Comparison of ENCODE assay signal across 23 cellular contexts in the genomic region with DNA sequence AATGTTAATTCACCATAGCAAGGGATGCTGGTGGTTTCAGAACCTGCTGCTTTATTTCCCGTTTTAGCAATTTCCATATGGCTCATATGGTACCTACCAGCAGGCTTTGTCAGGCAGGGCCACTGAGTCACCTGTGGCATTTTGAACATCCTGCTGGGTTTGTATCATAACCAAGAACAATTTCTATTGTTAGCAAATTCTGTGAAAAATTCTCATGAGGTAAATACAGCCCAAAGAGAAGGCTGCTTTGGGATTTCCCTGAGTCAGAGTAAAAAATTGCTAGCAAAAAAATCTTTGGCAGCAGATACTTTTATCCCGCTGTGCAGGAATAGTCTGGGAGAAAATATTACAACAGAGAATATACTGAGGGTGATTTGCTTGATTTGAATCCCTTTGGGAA. TPM values are rescaled to one million over a fixed set of nuclear protein-coding genes. Genes with fewer than 3 reads are reported as not detected.
DNase-seq lines count a peak whose midpoint lies in the region; ATAC-seq, FAIRE-seq and TF ChIP-seq lines count a peak whose summit lies in the region.
"Had no signal": no experiment of that assay in that cellular context is flagged by ENCODE, and none has a peak within 500 bp of the region (broad histone marks: within the 10 kb centered on the region; RNA-seq: fewer than 3 reads in every experiment).

No MANE protein-coding gene starts in this region.

- no peak for FAIRE-seq in GM12891 (lab: Jason Lieb, UNC)

- peak overlapping the region; percentile 61 for H3K4me2 ChIP-seq in osteoblast (ENCODE audit: insufficient read depth, low read length)

- no peak for TF ChIP-seq CTCF in osteoblast (IDR thresholded peaks at IDR 0.05; ENCODE audit: extremely low read depth, low read depth, low read length)

- H3K27ac ChIP-seq in osteoblast (ENCODE audit: low read depth, low read length), result peak overlapping the region; percentile 60
- H3K27ac ChIP-seq: uterus had no signal

- H3K79me2 ChIP-seq in osteoblast (ENCODE audit: insufficient read depth, low read length), result peaks cover 82% of the 10 kb centered on the region

- DNase-seq in AG20443 (ENCODE audit: low spot score) (peak; percentile 72), LHCN-M2 (ENCODE audit: low read depth) (peak; percentile 73), cerebellar cortex (ENCODE audit: low spot score) (peak; percentile 96), osteoblast (ENCODE audit: insufficient read length, low spot score, missing footprints) (peak; percentile 37), NCI-H345 (lab: John Stamatoyannopoulos, UW) (no peak), GM12891 (ENCODE audit: insufficient read length, low spot score) (no peak)
- DNase-seq: activated T-cell treated with anti-CD3 and anti-CD28 coated beads, Interleukin-2, amount 50 U/mL, for 72 hours; erythroblast; KBM-7; midbrain; NCI-H1092 treated with DMSO at 0.1 percent for 48 hours; NCI-H2081 treated with DMSO at 0.1 percent for 48 hours; NCI-H510A; NK-92 treated with Interleukin-12 subunit alpha and Interleukin-12 subunit beta, amount 100 ng/mL, for 24 hours; uterus had no signal

- no peaks in the 10 kb centered on the region for H3K36me3 ChIP-seq in osteoblast (ENCODE audit: insufficient read depth, low read length)
- H3K36me3 ChIP-seq: HAP-1, uterus had no signal

- H3K4me3 ChIP-seq in osteoblast (ENCODE audit: insufficient read depth, low read length), result no peak overlapping the region
- H3K4me3 ChIP-seq: HAP-1, smooth muscle cell, uterus had no signal

- H3K9me3 ChIP-seq in osteoblast (ENCODE audit: low read depth, low read length), result no peaks in the 10 kb centered on the region
- H3K9me3 ChIP-seq: HAP-1, uterus had no signal

- peaks cover 18% of the 10 kb centered on the region for H3K4me1 ChIP-seq in osteoblast (ENCODE audit: insufficient read depth, low read length)

- no peak for TF ChIP-seq POLR2A in GM12891 (IDR thresholded peaks at IDR 0.05; ENCODE audit: low read depth, low read length)

- peaks cover 9% of the 10 kb centered on the region for H4K20me1 ChIP-seq in osteoblast (ENCODE audit: insufficient read depth, low read length)

- H3K27me3 ChIP-seq in osteoblast (ENCODE audit: insufficient read depth, low read length), result no peaks in the 10 kb centered on the region
- H3K27me3 ChIP-seq: uterus had no signal

- no peak for ATAC-seq in HG02571 (IDR thresholded peaks at IDR 0.05; ENCODE audit: unreplicated experiment)
- ATAC-seq in GM21529 (IDR thresholded peaks at IDR 0.05; ENCODE audit: unreplicated experiment), result no peak
- ATAC-seq: activated CD4-positive, CD25-positive, alpha-beta regulatory T cell treated with anti-CD3 and anti-CD28 coated beads, Interleukin-2, amount 50 U/mL, for 24 hours; activated naive CD4-positive, alpha-beta T cell treated with anti-CD3 and anti-CD28 coated beads, Interleukin-2, amount 50 U/mL, for 72 hours; activated T-cell treated with anti-CD3 and anti-CD28 coated beads, Interleukin-2, amount 50 U/mL, for 72 hours had no signal

- H2AFZ ChIP-seq in osteoblast (ENCODE audit: low read length), result no peak overlapping the region

TF ChIP-seq in GM12891, 5 proteins besides CTCF, POLR2A, EP300 and RAD21:
- TF ChIP-seq TAF1 (IDR thresholded peaks at IDR 0.05; ENCODE audit: low read depth, low read length) (no peak), POLR2AphosphoS5 (IDR thresholded peaks at IDR 0.05; ENCODE audit: low read depth, low read length) (no peak), SPI1 (IDR thresholded peaks at IDR 0.05; ENCODE audit: low read depth, low read length) (no peak), PAX5 (IDR thresholded peaks at IDR 0.05; ENCODE audit: insufficient read depth, low read length, severe bottlenecking) (no peak), POU2F2 (IDR thresholded peaks at IDR 0.05; ENCODE audit: low read depth, low read length) (no peak)

RNA-seq across cellular contexts. Expression of a gene that starts 52.7 kb away (rescaled TPM):
- total RNA-seq in LHCN-M2 (2014; rRNA removed) (30.3 and 34.1 TPM in 2 replicates), osteoblast (30.4 and 36.2 TPM in 2 replicates)
- 55.3 TPM for polyA plus RNA-seq in LHCN-M2 (2012)
- not detected for polyA plus RNA-seq in GM12891 (2012; ENCODE audit: low read depth, missing spikeins)
- total RNA-seq: activated CD8-positive, alpha-beta memory T cell treated with anti-CD3 and anti-CD28 coated beads for 36 hours; activated naive CD4-positive, alpha-beta T cell treated with anti-CD3 and anti-CD28 coated beads, Interleukin-2, amount 50 U/mL, for 72 hours; activated T-cell treated with anti-CD3 and anti-CD28 coated beads, Interleukin-2, amount 50 U/mL, for 72 hours; neural crest cell had no signal

Comparison
In these comparisons a context has a peak if more than half of its experiments do, and no peak if none do; other contexts are left out.
1. DNase-seq: peak in AG20443 (single experiment), LHCN-M2 (single experiment), cerebellar cortex (single experiment) and osteoblast (single experiment); none in NCI-H345 (single experiment) and GM12891 (single experiment).